In the genomic region with DNA sequence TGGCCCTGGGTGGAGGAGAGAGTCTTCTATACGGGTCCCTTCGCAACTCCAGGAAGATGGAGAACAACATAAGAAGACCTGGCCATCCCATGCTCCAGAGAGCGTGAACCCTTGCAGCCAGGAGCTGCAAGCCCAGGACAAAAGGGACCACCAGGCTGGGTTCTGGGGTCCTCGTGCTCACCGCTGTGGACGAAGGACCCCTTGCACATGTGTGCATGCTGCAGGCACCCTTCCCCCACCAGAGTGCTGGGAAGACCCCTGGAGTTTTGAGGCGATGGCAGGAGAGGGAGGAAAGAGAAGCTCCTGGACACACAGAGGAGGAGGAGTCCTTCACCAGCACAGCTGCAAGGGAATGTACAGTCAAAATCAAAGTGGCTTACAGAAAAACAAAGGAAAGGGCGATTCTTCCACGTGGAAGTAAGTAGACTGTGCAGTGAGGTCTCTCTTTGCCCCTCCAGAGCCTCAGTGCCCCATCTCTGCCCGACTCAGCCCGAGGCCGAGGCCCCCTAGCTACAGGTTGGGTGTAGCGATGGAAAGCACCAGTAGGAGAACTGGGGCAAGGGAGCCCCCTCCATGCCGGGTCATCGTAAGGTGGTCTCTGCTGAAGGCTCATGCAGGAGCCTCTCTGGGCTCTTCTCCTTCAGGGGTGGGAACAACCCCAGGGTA, we compare ENCODE assay signal across 16 cellular contexts. TPM values are rescaled to one million over a fixed set of nuclear protein-coding genes. Genes with fewer than 3 reads are reported as not detected.
DNase-seq lines count a peak whose midpoint lies in the region; ATAC-seq and TF ChIP-seq lines count a peak whose summit lies in the region.
"Had no signal": no experiment of that assay in that cellular context is flagged by ENCODE, and none has a peak within 500 bp of the region (broad histone marks: within the 10 kb centered on the region; RNA-seq: fewer than 3 reads in every experiment).

No MANE protein-coding gene starts in this region.

- H3K4ac ChIP-seq in H9 (ENCODE audit: low read depth, low read length): no peak overlapping the region

- H3K9me3 Mint-ChIP-seq in H9: no peaks in the 10 kb centered on the region; a peak in 2 of 5 replicates
- H3K9me3 Mint-ChIP-seq in stimulated activated memory B cell treated with anti-CD40 and anti-IgM and Interleukin-4, amounts not matched to agents 10 μg/mL and 1 μg/mL and 100 μg/mL, for 72 hours: no peaks in the 10 kb centered on the region
- H3K9me3 Mint-ChIP-seq: activated T-cell treated with anti-CD3 and anti-CD28 coated beads, Interleukin-2, amount 50 U/mL, for 4 hours; stimulated activated naive CD8-positive, alpha-beta T cell treated with anti-CD3 and anti-CD28 coated beads, Interleukin-15, Interleukin-2, amounts not matched to agents 100 ng/mL and 50 ng/mL, for 24 hours had no signal

- H3K27ac Mint-ChIP-seq in H9 (peak overlapping the region; percentile 70 to 96 (median 92)), T-helper 17 cell (no peak overlapping the region)
- H3K27ac Mint-ChIP-seq in stimulated activated memory B cell treated with anti-CD40 and anti-IgM and Interleukin-4, amounts not matched to agents 10 μg/mL and 1 μg/mL and 100 μg/mL, for 72 hours: no peak overlapping the region
- H3K27ac Mint-ChIP-seq: stimulated activated naive CD8-positive, alpha-beta T cell treated with anti-CD3 and anti-CD28 coated beads, Interleukin-15, Interleukin-2, amounts not matched to agents 100 ng/mL and 50 ng/mL, for 24 hours had no signal

- no peak overlapping the region for H2AFZ ChIP-seq in H9 (ENCODE audit: low read length)

- H2BK15ac ChIP-seq in H9 (ENCODE audit: low read depth, low read length): no peak overlapping the region

- H3K4me1 Mint-ChIP-seq in H9: peaks cover 57% of the 10 kb centered on the region in 2 experiments
- peaks cover 15% of the 10 kb centered on the region for H3K4me1 Mint-ChIP-seq in T-helper 17 cell
- peaks cover 25% of the 10 kb centered on the region for H3K4me1 Mint-ChIP-seq in stimulated activated memory B cell treated with anti-CD40 and anti-IgM and Interleukin-4, amounts not matched to agents 10 μg/mL and 1 μg/mL and 100 μg/mL, for 72 hours

- ATAC-seq in T-helper 17 cell (no peak), body of pancreas (no peak)
- ATAC-seq in stimulated activated memory B cell treated with anti-CD40 and anti-IgM and Interleukin-4, amounts not matched to agents 10 μg/mL and 1 μg/mL and 100 μg/mL, for 72 hours: no peak

- H4K5ac ChIP-seq in H9 (ENCODE audit: insufficient read length, low read depth, low read length): no peak overlapping the region

- H4K91ac ChIP-seq in H9 (ENCODE audit: insufficient read length, low read depth, low read length): no peak overlapping the region

- TF ChIP-seq POLR2A in spleen (IDR thresholded peaks at IDR 0.05) (no peak), body of pancreas (IDR thresholded peaks at IDR 0.05) (no peak)

- H3K36me3 ChIP-seq in iPS-15b (ENCODE audit: control insufficient read depth, insufficient read depth, low read length) (no peaks in the 10 kb centered on the region), spleen (peaks cover 0 to 11% (median 0%) of the 10 kb centered on the region in 6 donors), BE2C (no peaks in the 10 kb centered on the region), body of pancreas (replicated peaks in 1 of 2; ENCODE audit: insufficient read depth in 1 of 2, low read depth in 2 of 2) (no peaks in the 10 kb centered on the region)
- H3K36me3 ChIP-seq: neutrophil had no signal

- H4K8ac ChIP-seq in H9 (replicated peaks; ENCODE audit: insufficient read length, low read depth, low read length): no peak overlapping the region

- no peaks in the 10 kb centered on the region for H3K36me3 Mint-ChIP-seq in H9 (ENCODE audit: insufficient read depth in 1 of 3, low read depth in 3 of 3)
- no peaks in the 10 kb centered on the region for H3K36me3 Mint-ChIP-seq in T-helper 17 cell (ENCODE audit: low read depth)
- H3K36me3 Mint-ChIP-seq in stimulated activated memory B cell treated with anti-CD40 and anti-IgM and Interleukin-4, amounts not matched to agents 10 μg/mL and 1 μg/mL and 100 μg/mL, for 72 hours: no peaks in the 10 kb centered on the region

- peaks cover 8% of the 10 kb centered on the region; the same call in 1 of the 2 replicates for H3K4me1 ChIP-seq in H9 (ENCODE audit: insufficient read depth, low read length)
- H3K4me1 ChIP-seq in iPS-15b (ENCODE audit: control insufficient read depth, insufficient read depth, low read length): peaks cover 10% of the 10 kb centered on the region
- peaks cover 30 to 88% (median 53%) of the 10 kb centered on the region in 6 donors for H3K4me1 ChIP-seq in spleen
- no peaks in the 10 kb centered on the region for H3K4me1 ChIP-seq in BE2C
- H3K4me1 ChIP-seq in body of pancreas: no peaks in the 10 kb centered on the region

- no peak overlapping the region for H2BK120ac ChIP-seq in H9 (ENCODE audit: low read depth, low read length, poor library complexity, severe bottlenecking)

- H2BK20ac ChIP-seq in H9 (ENCODE audit: low read depth, low read length, poor library complexity, severe bottlenecking): no peak overlapping the region

- intact Hi-C loops in spleen (cut with DNase I; ENCODE audit: low total_unique reads): no loop called here
- intact Hi-C loops in body of pancreas (cut with DNase I): no loop called here

- no peaks in the 10 kb centered on the region for H4K20me1 ChIP-seq in H9 (ENCODE audit: control insufficient read depth, insufficient read depth, insufficient read length)

- peak overlapping the region; percentile 59 to 72 for H3K4me3 Mint-ChIP-seq in H9
- H3K4me3 Mint-ChIP-seq in T-helper 17 cell: peak overlapping the region; percentile 83
- no peak overlapping the region for H3K4me3 Mint-ChIP-seq in stimulated activated memory B cell treated with anti-CD40 and anti-IgM and Interleukin-4, amounts not matched to agents 10 μg/mL and 1 μg/mL and 100 μg/mL, for 72 hours

- H3K14ac ChIP-seq in H9 (ENCODE audit: insufficient read depth, low read length): no peak overlapping the region

- no CpG with 5 or more reads among the region's 15 CpGs for WGBS in H9 (ENCODE audit: extremely low coverage, insufficient read length, low lambda C conversion rate)
- 52 to 55% (median 55%) methylated on average over 15 of the region's 15 CpGs for WGBS in spleen, 5 donors
- 50 to 56% methylated on average over 10 to 15 of the region's 15 CpGs for WGBS in body of pancreas, 2 donors

- H2BK5ac ChIP-seq in H9 (ENCODE audit: insufficient read length, low read length): no peak overlapping the region

- no peaks in the 10 kb centered on the region for H3K79me1 ChIP-seq in H9 (ENCODE audit: insufficient read depth, low read depth, low read length, poor library complexity, severe bottlenecking)

- H2AK5ac ChIP-seq in H9 (ENCODE audit: insufficient read length, low read length): no peak overlapping the region

- H3K27ac ChIP-seq in H9 (ENCODE audit: insufficient read length, low read depth, low read length) (no peak overlapping the region), spleen (peak overlapping the region in 4 of 8 donors; percentile 12 to 56 (median 44)), body of pancreas (no peak overlapping the region)
- H3K27ac ChIP-seq: neutrophil, SJCRH30, VCaP had no signal

- no peak overlapping the region for H3K18ac ChIP-seq in H9 (ENCODE audit: insufficient read length, low read depth, low read length)

- peaks cover 3% of the 10 kb centered on the region for H3K23me2 ChIP-seq in H9 (ENCODE audit: insufficient read length, low read depth, low read length, poor library complexity, severe bottlenecking)

- TF ChIP-seq CTCF in H9 (conservative IDR thresholded peaks at IDR 0.05): peak; percentile 64
- TF ChIP-seq CTCF in spleen (IDR thresholded peaks at IDR 0.05 in 8 of 11, conservative IDR thresholded peaks at IDR 0.05 in 3 of 11): no peak
- TF ChIP-seq CTCF in BE2C (IDR thresholded peaks at IDR 0.05; ENCODE audit: low read depth, low read length): no peak
- no peak for TF ChIP-seq CTCF in body of pancreas (IDR thresholded peaks at IDR 0.05)

- no peaks in the 10 kb centered on the region for H3K79me2 ChIP-seq in H9 (ENCODE audit: insufficient read depth, low read length)

- H3K23ac ChIP-seq in H9 (ENCODE audit: insufficient read length, low read depth, low read length): no peak overlapping the region

- DNase-seq in H9 (peak; percentile 37), T-helper 17 cell (no peak), spleen (peak; percentile 59), BE2C (no peak), body of pancreas (no peak)
- DNase-seq: activated T-cell treated with anti-CD3 and anti-CD28 coated beads, Interleukin-2, amount 50 U/mL, for 4 hours; central memory CD4-positive, alpha-beta T cell; DMS79; NCI-H1048; SJCRH30; stimulated activated CD4-positive, alpha-beta T cell treated with anti-CD3 and anti-CD28 coated beads, Interleukin-1b, Interleukin-23, amount 100 ng/mL, for 48 hours had no signal

- H3K9ac ChIP-seq in H9 (ENCODE audit: extremely low read depth, insufficient read length, low read length) (no peak overlapping the region), iPS-15b (ENCODE audit: low read depth, low read length) (no peak overlapping the region)

- peaks cover 7% of the 10 kb centered on the region for H3K27me3 Mint-ChIP-seq in H9 (ENCODE audit: low read depth)
- peaks cover 10% of the 10 kb centered on the region for H3K27me3 Mint-ChIP-seq in T-helper 17 cell
- H3K27me3 Mint-ChIP-seq in stimulated activated memory B cell treated with anti-CD40 and anti-IgM and Interleukin-4, amounts not matched to agents 10 μg/mL and 1 μg/mL and 100 μg/mL, for 72 hours: peaks cover 27% of the 10 kb centered on the region

- H3K4me2 ChIP-seq in H9 (ENCODE audit: insufficient read depth, insufficient read length, low read length): peak overlapping the region; percentile 28

- H3K9me3 ChIP-seq in H9 (ENCODE audit: control insufficient read depth, low read depth, low read length): no peaks in the 10 kb centered on the region
- no peaks in the 10 kb centered on the region for H3K9me3 ChIP-seq in T-helper 17 cell (ENCODE audit: control insufficient read depth, low read length, poor library complexity, severe bottlenecking)
- H3K9me3 ChIP-seq in iPS-15b (ENCODE audit: control insufficient read depth, insufficient read depth, low read length): no peaks in the 10 kb centered on the region
- no peaks in the 10 kb centered on the region for H3K9me3 ChIP-seq in spleen
- no peaks in the 10 kb centered on the region for H3K9me3 ChIP-seq in BE2C
- H3K9me3 ChIP-seq in body of pancreas: no peaks in the 10 kb centered on the region
- H3K9me3 ChIP-seq: neutrophil, SJCRH30 had no signal

- H3T11ph ChIP-seq in H9 (ENCODE audit: low read length): no peak overlapping the region

- no peak overlapping the region for H2BK12ac ChIP-seq in H9 (ENCODE audit: insufficient read length, low read depth, low read length)

- no peak overlapping the region for H3K56ac ChIP-seq in H9 (ENCODE audit: insufficient read length, low read depth, low read length)

- peak overlapping the region; percentile 42 for H3K4me3 ChIP-seq in iPS-15b (ENCODE audit: low read depth, low read length)
- peak overlapping the region in 1 of 8 donors; percentile 1 for H3K4me3 ChIP-seq in spleen
- H3K4me3 ChIP-seq in BE2C (ENCODE audit: low read depth, low read length): no peak overlapping the region
- no peak overlapping the region for H3K4me3 ChIP-seq in body of pancreas
- H3K4me3 ChIP-seq: SJCRH30 had no signal

- H3K27me3 ChIP-seq in H9 (ENCODE audit: insufficient read depth, low read length) (no peaks in the 10 kb centered on the region), iPS-15b (ENCODE audit: control insufficient read depth, insufficient read depth, low read length) (peaks cover 5% of the 10 kb centered on the region), spleen (replicated peaks in 1 of 7) (peaks cover 0 to 8% (median 0%) of the 10 kb centered on the region in 7 donors), BE2C (no peaks in the 10 kb centered on the region), body of pancreas (no peaks in the 10 kb centered on the region)
- H3K27me3 ChIP-seq: SJCRH30 had no signal

RNA-seq across cellular contexts. Expression of a gene that starts 51.3 kb away (rescaled TPM):
- total RNA-seq in H9 (2021) (91.6 and 92.5 TPM in 2 replicates), T-helper 17 cell (not detected), spleen (10 to 100 TPM in 1 of 7 donors, 1 to 10 TPM in 6; 1.8 to 11.6 (median 3.9) TPM), body of pancreas (not detected)
- 1 to 10 TPM; 1.3 to 4.0 (median 1.6) TPM for polyA plus RNA-seq in spleen
- polyA plus RNA-seq in BE2C (2012; ENCODE audit: insufficient read depth, insufficient read length, low read depth): 5.6 TPM

Comparison
In these comparisons a context has a peak if more than half of its experiments do, and no peak if none do; other contexts are left out.
1. DNase-seq: peak in H9 (single experiment) and spleen (single experiment); none in T-helper 17 cell (0 of 3), BE2C (single experiment) and body of pancreas (0 of 4).
2. H3K27ac Mint-ChIP-seq: peak in H9 (3 of 3); none in T-helper 17 cell (single experiment) and stimulated activated memory B cell treated with anti-CD40 and anti-IgM and Interleukin-4, amounts not matched to agents 10 μg/mL and 1 μg/mL and 100 μg/mL, for 72 hours (single experiment).